In the genomic region with DNA sequence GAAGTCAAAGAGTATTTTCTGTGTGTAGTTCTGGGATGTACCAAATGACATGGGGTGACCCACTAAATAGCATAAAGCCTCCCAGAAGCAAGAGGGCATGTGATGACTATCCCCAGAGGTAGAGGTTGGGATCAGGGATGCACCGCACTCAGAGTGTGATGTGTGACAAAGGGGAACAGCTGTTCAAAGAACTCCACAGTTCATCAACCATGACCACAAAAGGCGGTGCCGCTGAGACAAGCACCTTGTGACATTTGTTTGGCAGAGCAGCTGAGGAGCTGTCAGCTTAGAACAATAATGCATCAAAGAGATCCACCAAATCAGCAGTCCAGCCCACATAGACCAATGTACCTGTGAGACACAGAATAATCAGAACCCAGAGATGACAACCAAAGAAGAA, we compare ENCODE assay signal across 19 cellular contexts.
A peak's percentile ranks its signal among the peaks of the same experiment; 100 is the strongest.
DNase-seq lines count a peak whose midpoint lies in the region; ATAC-seq and TF ChIP-seq lines count a peak whose summit lies in the region.
"Had no signal": no experiment of that assay in that cellular context is flagged by ENCODE, and none has a peak within 500 bp of the region (broad histone marks: within the 10 kb centered on the region; RNA-seq: fewer than 3 reads in every experiment).

No MANE protein-coding gene starts in this region.

- peak; percentile 89 for DNase-seq in NCI-H2107 treated with DMSO at 0.1 percent for 48 hours (lab: John Stamatoyannopoulos, UW; ENCODE audit: unreplicated experiment)
- DNase-seq in SW480 (ENCODE audit: low spot score): peak; percentile 45
- DNase-seq in KG1 (lab: John Stamatoyannopoulos, UW): no peak
- no peak for DNase-seq in Caco-2
- no peak for DNase-seq in NOMO-1 (lab: John Stamatoyannopoulos, UW; ENCODE audit: unreplicated experiment in 2 of 2)
- DNase-seq: activated naive CD4-positive, alpha-beta T cell treated with anti-CD3 and anti-CD28 coated beads for 36 hours; BE2C; body of pancreas; dorsolateral prefrontal cortex; mammary epithelial cell; nephron progenitor cell; OCI-M1; stimulated activated CD4-positive, alpha-beta T cell treated with anti-CD3 and anti-CD28 coated beads, Interleukin-4, amount 100 ng/mL, for 24 hours; WERI-Rb-1 had no signal

- no peaks in the 10 kb centered on the region for H3K4me1 Mint-ChIP-seq in Caco-2 (ENCODE audit: low read depth, unreplicated experiment)
- H3K4me1 Mint-ChIP-seq: nephron progenitor cell; stimulated activated effector memory CD8-positive, alpha-beta T cell treated with anti-CD3 and anti-CD28 coated beads, Interleukin-12 subunit alpha, Interleukin-12 subunit beta, amount 100 ng/mL, for 72 hours had no signal

- no peaks in the 10 kb centered on the region for H3K27me3 ChIP-seq in Caco-2 (replicated peaks; ENCODE audit: control insufficient read depth, insufficient read depth, low read length)
- H3K27me3 ChIP-seq: BE2C, body of pancreas, dorsolateral prefrontal cortex, right atrium auricular region had no signal

- H3K36me3 ChIP-seq in Caco-2 (ENCODE audit: control insufficient read depth, insufficient read depth, low read length): no peaks in the 10 kb centered on the region
- H3K36me3 ChIP-seq: BE2C, right atrium auricular region, WERI-Rb-1 had no signal

- ATAC-seq in GM18868 (IDR thresholded peaks at IDR 0.05; ENCODE audit: unreplicated experiment): peak; percentile 55
- ATAC-seq in HG03159 (IDR thresholded peaks at IDR 0.05; ENCODE audit: unreplicated experiment): peak; percentile 58
- ATAC-seq in HG02840 (IDR thresholded peaks at IDR 0.05; ENCODE audit: low FRiP score, unreplicated experiment): no peak
- ATAC-seq: body of pancreas; stimulated activated effector memory CD8-positive, alpha-beta T cell treated with anti-CD3 and anti-CD28 coated beads, Interleukin-12 subunit alpha, Interleukin-12 subunit beta, amount 100 ng/mL, for 72 hours had no signal

- intact Hi-C loops in Caco-2 (cut with micrococcal nuclease; ENCODE audit: unreplicated experiment): no loop called here

- peaks cover 5% of the 10 kb centered on the region for H3K27me3 Mint-ChIP-seq in Caco-2 (ENCODE audit: insufficient read depth, unreplicated experiment)

- no peak overlapping the region for H3K27ac Mint-ChIP-seq in Caco-2 (ENCODE audit: unreplicated experiment)
- H3K27ac Mint-ChIP-seq: activated naive CD4-positive, alpha-beta T cell treated with anti-CD3 and anti-CD28 coated beads for 36 hours; nephron progenitor cell; stimulated activated effector memory CD8-positive, alpha-beta T cell treated with anti-CD3 and anti-CD28 coated beads, Interleukin-12 subunit alpha, Interleukin-12 subunit beta, amount 100 ng/mL, for 72 hours had no signal

- no peak for TF ChIP-seq CTCF in Caco-2 (IDR thresholded peaks at IDR 0.05; ENCODE audit: insufficient read depth in 1 of 2, low read depth in 1 of 2, low read length in 1 of 2, severe bottlenecking in 1 of 2, unreplicated experiment in 1 of 2)

- no peak overlapping the region for H3K4me3 ChIP-seq in Caco-2 (ENCODE audit: low read depth, low read length)
- H3K4me3 ChIP-seq: body of pancreas, dorsolateral prefrontal cortex, right atrium auricular region had no signal

- BruUV-seq in Caco-2 (replicated peaks; lab: Mats Ljungman, UMichigan): no TSS peak

- peaks cover 9% of the 10 kb centered on the region for H3K9me3 Mint-ChIP-seq in Caco-2 (ENCODE audit: unreplicated experiment)
- H3K9me3 Mint-ChIP-seq: activated naive CD4-positive, alpha-beta T cell treated with anti-CD3 and anti-CD28 coated beads for 36 hours; stimulated activated effector memory CD8-positive, alpha-beta T cell treated with anti-CD3 and anti-CD28 coated beads, Interleukin-12 subunit alpha, Interleukin-12 subunit beta, amount 100 ng/mL, for 72 hours had no signal

- H3K9me3 ChIP-seq in Caco-2: no peaks in the 10 kb centered on the region
- H3K9me3 ChIP-seq: BE2C, body of pancreas had no signal

- H3K4me1 ChIP-seq in Caco-2: no peaks in the 10 kb centered on the region
- H3K4me1 ChIP-seq: body of pancreas had no signal

- H3K36me3 Mint-ChIP-seq in Caco-2 (ENCODE audit: insufficient read depth, unreplicated experiment): no peaks in the 10 kb centered on the region
- H3K36me3 Mint-ChIP-seq: stimulated activated effector memory CD8-positive, alpha-beta T cell treated with anti-CD3 and anti-CD28 coated beads, Interleukin-12 subunit alpha, Interleukin-12 subunit beta, amount 100 ng/mL, for 72 hours had no signal

- CTCF ChIA-PET in Caco-2 (lab: Charles Lee): no interaction called here

- POLR2A ChIA-PET in Caco-2 (lab: Charles Lee): no interaction called here

- no peak overlapping the region for H3K4me3 Mint-ChIP-seq in Caco-2 (ENCODE audit: unreplicated experiment)
- H3K4me3 Mint-ChIP-seq: activated naive CD4-positive, alpha-beta T cell treated with anti-CD3 and anti-CD28 coated beads for 36 hours; nephron progenitor cell; stimulated activated effector memory CD8-positive, alpha-beta T cell treated with anti-CD3 and anti-CD28 coated beads, Interleukin-12 subunit alpha, Interleukin-12 subunit beta, amount 100 ng/mL, for 72 hours had no signal

Comparison
In these comparisons a context has a peak if more than half of its experiments do, and no peak if none do; other contexts are left out.
1. DNase-seq: peak in NCI-H2107 treated with DMSO at 0.1 percent for 48 hours (single experiment) and SW480 (single experiment); none in KG1 (single experiment), Caco-2 (0 of 2) and NOMO-1 (0 of 2).